Comparison of ENCODE assay signal across 15 cellular contexts in genomic region chr3:159128628-159129027, GRCh38. TPM values are rescaled to one million over a fixed set of nuclear protein-coding genes. Genes with fewer than 3 reads are reported as not detected.
DNase-seq lines count a peak whose midpoint lies in the region; ATAC-seq and TF ChIP-seq lines count a peak whose summit lies in the region.
"Had no signal": no experiment of that assay in that cellular context is flagged by ENCODE, and none has a peak within 500 bp of the region (broad histone marks: within the 10 kb centered on the region; RNA-seq: fewer than 3 reads in every experiment).

No MANE protein-coding gene starts in this region.

- H3K27ac ChIP-seq in upper lobe of right lung = no peak overlapping the region
- H3K27ac ChIP-seq: ascending aorta had no signal

- DNase-seq in GM03348 (ENCODE audit: low spot score) (peak; percentile 49), NOMO-1 treated with DMSO at 0.1 percent for 48 hours (lab: John Stamatoyannopoulos, UW; ENCODE audit: unreplicated experiment) (peak; percentile 97), cardiac fibroblast (ENCODE audit: low read depth in 2 of 2) (peak; percentile 25 to 85), sciatic nerve (ENCODE audit: low spot score) (no peak), SHP77 (lab: John Stamatoyannopoulos, UW) (no peak), upper lobe of right lung (no peak)
- DNase-seq: activated CD8-positive, alpha-beta memory T cell treated with anti-CD3 and anti-CD28 coated beads, Interleukin-2, amount 50 U/mL, for 48 hours; DMS79 treated with DMSO at 0.1 percent for 48 hours; islet precursor cell; natural killer cell; NCI-H1436 treated with DMSO at 0.1 percent for 48 hours; NK-92 treated with Interleukin-12 subunit alpha and Interleukin-12 subunit beta, amount 100 ng/mL, for 24 hours; T1000 had no signal

- ATAC-seq in sciatic nerve = peak; percentile 92
- no peak for ATAC-seq in upper lobe of right lung
- ATAC-seq in HG02610 (IDR thresholded peaks at IDR 0.05; ENCODE audit: unreplicated experiment) = no peak
- ATAC-seq: natural killer cell had no signal

- H3K36me3 ChIP-seq in upper lobe of right lung = no peaks in the 10 kb centered on the region
- H3K36me3 ChIP-seq: ascending aorta had no signal

- H3K27me3 ChIP-seq in upper lobe of right lung = no peaks in the 10 kb centered on the region
- H3K27me3 ChIP-seq: ascending aorta had no signal

- H3K4me3 ChIP-seq in cardiac fibroblast (replicated peaks in 1 of 2; ENCODE audit: low read depth in 2 of 2, low read length in 2 of 2) = no peak overlapping the region
- no peak overlapping the region for H3K4me3 ChIP-seq in upper lobe of right lung
- H3K4me3 ChIP-seq: ascending aorta had no signal

- no peaks in the 10 kb centered on the region for H3K9me3 ChIP-seq in upper lobe of right lung
- H3K9me3 ChIP-seq: ascending aorta had no signal

- no peaks in the 10 kb centered on the region for H3K4me1 ChIP-seq in upper lobe of right lung
- H3K4me1 ChIP-seq: ascending aorta had no signal

- TF ChIP-seq CTCF in cardiac fibroblast (IDR thresholded peaks at IDR 0.05; ENCODE audit: low read depth, low read length) (no peak), upper lobe of right lung (IDR thresholded peaks at IDR 0.05) (no peak)

- intact Hi-C loops in sciatic nerve (cut with DNase I) (no loop called here), upper lobe of right lung (cut with DNase I) (no loop called here)

RNA-seq across cellular contexts. Expression of gene IQCJ, which starts 59.5 kb away (rescaled TPM):
- total RNA-seq in sciatic nerve (0.49 TPM), upper lobe of right lung (not detected)
- total RNA-seq: ascending aorta, natural killer cell had no signal

Comparison
In these comparisons a context has a peak if more than half of its experiments do, and no peak if none do; other contexts are left out.
1. DNase-seq: peak in GM03348 (single experiment), NOMO-1 treated with DMSO at 0.1 percent for 48 hours (single experiment) and cardiac fibroblast (2 of 2); none in sciatic nerve (single experiment), SHP77 (0 of 2) and upper lobe of right lung (single experiment).